ENCODE assay signal across 21 cellular contexts in the genomic region with DNA sequence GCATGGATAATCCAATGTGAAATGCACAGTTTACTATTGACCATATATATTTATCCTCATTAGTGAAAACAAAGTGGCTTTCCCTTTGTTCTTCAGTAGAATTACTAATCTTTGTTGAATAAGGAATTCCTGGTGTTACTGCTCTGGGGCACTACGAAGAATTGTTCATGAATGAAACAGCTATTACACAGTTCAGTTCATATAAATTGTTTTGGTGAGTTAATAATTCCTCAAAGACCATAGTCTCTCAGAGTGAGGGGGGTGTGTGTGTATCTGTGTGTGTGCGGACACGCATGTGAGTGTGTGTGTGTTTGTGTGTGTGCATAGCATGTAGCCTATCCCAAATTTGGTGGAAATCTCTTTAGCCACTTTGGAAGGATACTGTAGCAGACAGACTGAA.
"Had no signal": no experiment of that assay in that cellular context is flagged by ENCODE, and none has a peak within 500 bp of the region (broad histone marks: within the 10 kb centered on the region; RNA-seq: fewer than 3 reads in every experiment).

No MANE protein-coding gene starts in this region.

- H3K27me3 ChIP-seq: SJSA1 had no signal

- H3K27ac Mint-ChIP-seq: IgD-negative memory B cell had no signal

- H3K4me3 Mint-ChIP-seq: IgD-negative memory B cell had no signal

- H3K4me3 ChIP-seq: K562, SJSA1, SK-N-MC had no signal

- H3K4me1 ChIP-seq: SJSA1 had no signal

- ATAC-seq: K562 had no signal

- DNase-seq: MV-4-11, NCI-H1048, NCI-H1105 treated with DMSO at 0.1 percent for 48 hours, NCI-H1417 treated with DMSO at 0.1 percent for 48 hours, NCI-H146, NCI-H1694 treated with DMSO at 0.1 percent for 48 hours, NCI-H1930, NCI-H2081, NCI-H2107, NCI-H2227 treated with DMSO at 0.1 percent for 48 hours, NCI-H524, NCI-H69, NCI-H774, Right ventricle myocardium superior, RPMI8226, SIG-M5 had no signal

- H3K36me3 Mint-ChIP-seq: IgD-negative memory B cell had no signal

- H3K9me3 Mint-ChIP-seq: IgD-negative memory B cell had no signal

- H3K4me1 Mint-ChIP-seq: IgD-negative memory B cell had no signal

- H3K9me3 ChIP-seq: SJSA1 had no signal

- H3K36me3 ChIP-seq: SJSA1 had no signal

- H3K27ac ChIP-seq: HL-60, SJSA1, SK-N-MC had no signal

- H3K27me3 Mint-ChIP-seq: IgD-negative memory B cell had no signal
